In genomic region chr18:66833646-66834045, GRCh38 we compare ENCODE assay signal across 9 cellular contexts.
"Had no signal": no experiment of that assay in that cellular context is flagged by ENCODE, and none has a peak within 500 bp of the region (broad histone marks: within the 10 kb centered on the region; RNA-seq: fewer than 3 reads in every experiment).

No MANE protein-coding gene starts in this region.

- H3K27ac Mint-ChIP-seq: HFFc6, IgD-negative memory B cell had no signal

- H3K4me1 ChIP-seq: HAP-1 had no signal

- H3K9ac ChIP-seq: GM23248 had no signal

- H3K4me3 ChIP-seq: GM23248, HAP-1 had no signal

- H2AFZ ChIP-seq: GM23248 had no signal

- H3K36me3 Mint-ChIP-seq: IgD-negative memory B cell had no signal

- H3K36me3 ChIP-seq: HAP-1 had no signal

- ATAC-seq: HCT116, HepG2 had no signal

- DNase-seq: GM23248, GOT3, H7, HFFc6 had no signal

- H3K27ac ChIP-seq: GM23248, HL-60 had no signal

- H3K9me3 ChIP-seq: HAP-1 had no signal
